8 cellular contexts compared by ENCODE assay signal in genomic region chr11:96342971-96343711, GRCh38. TPM values are rescaled to one million over a fixed set of nuclear protein-coding genes. Genes with fewer than 3 reads are reported as not detected.
DNase-seq lines count a peak whose midpoint lies in the region; ATAC-seq and TF ChIP-seq lines count a peak whose summit lies in the region.

Gene MAML2 (minus strand): TSS chr11:96343195. CDS start chr11:96341895, 1,300 bp downstream.

- no peaks in the 10 kb centered on the region for H3K36me3 ChIP-seq in adipocyte (ENCODE audit: control insufficient read depth, insufficient read depth, low read length, severe bottlenecking)
- no peaks in the 10 kb centered on the region for H3K36me3 ChIP-seq in heart left ventricle
- no peaks in the 10 kb centered on the region for H3K36me3 ChIP-seq in transverse colon

- intact Hi-C loops in heart left ventricle (cut with DNase I): loop anchor here (1.0 to 10.0 kb wide), 23 partner anchors 36 to 508 kb away; partner anchors contain the start of gene MTMR2 (in 1 of the 10)
- intact Hi-C loops in transverse colon (cut with DNase I; ENCODE audit: low total_unique reads): loop anchor here (5.0 kb wide), 1 partner anchor 291 kb away; no protein-coding TSS in a partner anchor

- peak within 1 kb of the TSS; percentile 99 for H3K4me3 ChIP-seq in adipocyte (ENCODE audit: low read length)
- peak within 1 kb of the TSS; percentile 54 to 80 (median 71) for H3K4me3 ChIP-seq in heart left ventricle
- H3K4me3 ChIP-seq in transverse colon: peak within 1 kb of the TSS; percentile 53 to 90 (median 64)

- H3K27ac ChIP-seq in heart left ventricle (peak within 1 kb of the TSS in 11 of 12 donors; percentile 74 to 92 (median 79)), transverse colon (peak within 1 kb of the TSS; percentile 82 to 89 (median 86))

- no peaks in the 10 kb centered on the region for H3K27me3 ChIP-seq in adipocyte (replicated peaks; ENCODE audit: control insufficient read depth, insufficient read depth, low read length)
- no peaks in the 10 kb centered on the region for H3K27me3 ChIP-seq in heart left ventricle
- H3K27me3 ChIP-seq in transverse colon: no peaks in the 10 kb centered on the region

- H3K4me1 ChIP-seq in adipocyte (ENCODE audit: control insufficient read depth, insufficient read depth, low read length): peaks cover 41% of the 10 kb centered on the region
- peaks cover 0 to 45% (median 28%) of the 10 kb centered on the region in 12 donors for H3K4me1 ChIP-seq in heart left ventricle
- peaks cover 15 to 39% (median 37%) of the 10 kb centered on the region in 4 donors for H3K4me1 ChIP-seq in transverse colon

- no peak for TF ChIP-seq EP300 in transverse colon (IDR thresholded peaks at IDR 0.05; ENCODE audit: low read depth)

- in situ Hi-C loops in transverse colon (cut with MboI; ENCODE audit: low pct_ligation_motif_present in 1 of 4, low pct_unique_long_range_greater_than_20kb in 1 of 4, low sequenced_read_pairs in 3 of 4): loop anchor here (5.0 to 25.0 kb wide), 4 partner anchors 106 to 288 kb away; no protein-coding TSS in a partner anchor

- peak; percentile 75 for DNase-seq in NCI-H128 (lab: John Stamatoyannopoulos, UW; ENCODE audit: unreplicated experiment)
- peak; percentile 88 for DNase-seq in T follicular helper cell (ENCODE audit: low read depth)
- DNase-seq in adipocyte (ENCODE audit: low read depth): peak; percentile 98
- DNase-seq in heart left ventricle: peak; percentile 92 to 95 (median 93)
- peak; percentile 96 for DNase-seq in pons (ENCODE audit: low spot score)
- peak; percentile 95 for DNase-seq in transverse colon

- WGBS in heart left ventricle, 4 donors: 4 to 6% (median 6%) methylated on average over 31 of the region's 31 CpGs
- 3 to 4% methylated on average over 16 to 31 of the region's 31 CpGs for WGBS in transverse colon (ENCODE audit: low coverage in 1 of 2), 2 donors

- ATAC-seq in HG02759 (IDR thresholded peaks at IDR 0.05; ENCODE audit: unreplicated experiment): peak; percentile 76
- ATAC-seq in heart left ventricle: peak; percentile 88 to 97 (median 94)

- TF ChIP-seq CTCF in GM12872 (IDR thresholded peaks at IDR 0.05; ENCODE audit: insufficient read depth, low read depth, low read length): peak; percentile 92
- TF ChIP-seq CTCF in heart left ventricle (IDR thresholded peaks at IDR 0.05): peak; percentile 85 to 99 (median 96)
- peak; percentile 85 to 98 (median 92) for TF ChIP-seq CTCF in transverse colon (IDR thresholded peaks at IDR 0.05)

- H3K9me3 ChIP-seq in adipocyte (ENCODE audit: control insufficient read depth, low read length) (no peaks in the 10 kb centered on the region), heart left ventricle (peaks cover 0 to 4% (median 0%) of the 10 kb centered on the region in 12 donors), transverse colon (no peaks in the 10 kb centered on the region)

- H3K9ac ChIP-seq in adipocyte (ENCODE audit: low read length): peak within 1 kb of the TSS; percentile 98

- no peak for TF ChIP-seq POLR2A in heart left ventricle (IDR thresholded peaks at IDR 0.05)
- no peak for TF ChIP-seq POLR2A in transverse colon (IDR thresholded peaks at IDR 0.05)

RNA-seq across cellular contexts. Expression of gene MAML2, which starts in this region (rescaled TPM):
- total RNA-seq in heart left ventricle (10 to 100 TPM in 3 of 9 donors, 1 to 10 TPM in 6; 2.1 to 10.8 (median 6.1) TPM), transverse colon (10 to 100 TPM; 15.9 to 31.9 (median 24.9) TPM)
- polyA plus RNA-seq in heart left ventricle: 1 to 10 TPM; 1.3 to 1.8 TPM

Comparison
In these comparisons a context has a peak if more than half of its experiments do, and no peak if none do; other contexts are left out.
1. Peak in every context shown above with its lines: DNase-seq, ATAC-seq, H3K4me3 ChIP-seq and H3K27ac ChIP-seq.